ENCODE assay signal across 8 cellular contexts in the genomic region with DNA sequence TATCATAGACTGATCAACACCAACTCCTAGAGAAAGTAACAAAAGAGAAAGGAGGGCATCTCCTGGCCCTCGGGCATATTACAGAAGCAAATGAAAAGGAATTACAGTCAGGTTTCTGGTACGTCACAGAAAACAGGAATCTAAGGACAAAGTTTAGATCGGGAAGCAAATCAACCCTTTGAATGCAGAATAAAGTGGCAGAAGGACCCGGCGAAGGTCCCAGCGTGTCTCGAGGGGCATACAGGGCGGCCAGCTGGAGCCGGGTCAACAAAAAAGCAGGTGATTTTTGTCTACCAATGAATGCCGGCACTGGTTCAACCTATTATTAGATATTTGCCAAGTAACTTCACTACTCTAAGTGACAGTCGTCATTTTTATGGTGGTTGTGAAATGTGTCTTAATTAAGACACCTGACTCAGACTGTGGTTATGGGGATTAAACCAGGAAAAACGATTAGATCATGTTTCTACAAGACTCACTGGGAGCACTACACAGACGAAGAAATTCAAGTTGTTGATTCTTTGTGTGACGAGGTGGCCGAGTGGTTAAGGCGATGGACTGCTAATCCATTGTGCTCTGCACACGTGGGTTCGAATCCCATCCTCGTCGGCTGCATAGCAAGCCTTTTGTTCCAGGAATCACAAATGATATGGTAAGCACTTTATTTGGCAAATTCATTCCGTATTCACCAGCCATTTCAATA. TPM values are rescaled to one million over a fixed set of nuclear protein-coding genes. Genes with fewer than 3 reads are reported as not detected.
DNase-seq lines count a peak whose midpoint lies in the region; ATAC-seq and TF ChIP-seq lines count a peak whose summit lies in the region.

No MANE protein-coding gene starts in this region.

- H3K4me3 Mint-ChIP-seq in activated CD8-positive, alpha-beta T cell treated with anti-CD3 and anti-CD28 coated beads for 36 hours = peak overlapping the region; percentile 83

- CTCF ChIA-PET in activated CD8-positive, alpha-beta T cell treated with anti-CD3 and anti-CD28 coated beads for 36 hours (lab: Charles Lee) = interaction anchor here (1.4 kb wide), 1 partner anchor 143 kb away, joined by 3 read pairs; no protein-coding TSS in a partner anchor

- peak; percentile 58 for ATAC-seq in HG03039 (IDR thresholded peaks at IDR 0.05; ENCODE audit: unreplicated experiment)
- ATAC-seq in activated CD8-positive, alpha-beta T cell treated with anti-CD3 and anti-CD28 coated beads for 36 hours = peak; percentile 61
- ATAC-seq in GM19397 (IDR thresholded peaks at IDR 0.05; ENCODE audit: unreplicated experiment) = no peak

- intact Hi-C loops in activated CD8-positive, alpha-beta T cell treated with anti-CD3 and anti-CD28 coated beads for 36 hours (cut with micrococcal nuclease) = no loop called here

- DNase-seq in A172 (ENCODE audit: low spot score) (peak; percentile 90), GM12865 (ENCODE audit: low read depth) (peak; percentile 89), NCI-H226 (peak; percentile 63), fibroblast of the aortic adventitia (ENCODE audit: low read depth) (peak; percentile 91), pons (ENCODE audit: low spot score) (peak; percentile 58)
- peak; percentile 79 for DNase-seq in activated CD8-positive, alpha-beta T cell treated with anti-CD3 and anti-CD28 coated beads for 36 hours

- H3K4me1 Mint-ChIP-seq in activated CD8-positive, alpha-beta T cell treated with anti-CD3 and anti-CD28 coated beads for 36 hours (ENCODE audit: low read depth) = peaks cover 18% of the 10 kb centered on the region

- H3K9me3 Mint-ChIP-seq in activated CD8-positive, alpha-beta T cell treated with anti-CD3 and anti-CD28 coated beads for 36 hours = peaks cover 2% of the 10 kb centered on the region

- H3K27ac Mint-ChIP-seq in activated CD8-positive, alpha-beta T cell treated with anti-CD3 and anti-CD28 coated beads for 36 hours = no peak overlapping the region

- peaks cover 72% of the 10 kb centered on the region for H3K27me3 Mint-ChIP-seq in activated CD8-positive, alpha-beta T cell treated with anti-CD3 and anti-CD28 coated beads for 36 hours

- H3K4me3 ChIP-seq in GM12865 (ENCODE audit: low read depth, low read length) = peak overlapping the region; percentile 67
- peak overlapping the region; percentile 61 for H3K4me3 ChIP-seq in fibroblast of the aortic adventitia (ENCODE audit: low read depth, low read length)

- POLR2A ChIA-PET in activated CD8-positive, alpha-beta T cell treated with anti-CD3 and anti-CD28 coated beads for 36 hours (lab: Charles Lee) = no interaction called here

- no peaks in the 10 kb centered on the region for H3K36me3 Mint-ChIP-seq in activated CD8-positive, alpha-beta T cell treated with anti-CD3 and anti-CD28 coated beads for 36 hours (ENCODE audit: low read depth)

- no peak for TF ChIP-seq CTCF in GM12865 (IDR thresholded peaks at IDR 0.05; ENCODE audit: insufficient read depth, low read depth, low read length, missing control alignments)
- no peak for TF ChIP-seq CTCF in activated CD8-positive, alpha-beta T cell treated with anti-CD3 and anti-CD28 coated beads for 36 hours (IDR thresholded peaks at IDR 0.05)
- peak; percentile 4 for TF ChIP-seq CTCF in fibroblast of the aortic adventitia (IDR thresholded peaks at IDR 0.05; ENCODE audit: insufficient read depth, low read length)

RNA-seq across cellular contexts. Expression of a gene that starts 12.4 kb away (rescaled TPM):
- 14.0 and 17.0 TPM in 2 replicates for total RNA-seq in A172 (2014; rRNA removed; shearing (Covaris generic))
- total RNA-seq in activated CD8-positive, alpha-beta T cell treated with anti-CD3 and anti-CD28 coated beads for 36 hours = 1 to 10 TPM; 2.5 to 3.0 TPM
- total RNA-seq in fibroblast of the aortic adventitia (ENCODE audit: low replicate concordance) = 10.8 and 12.2 TPM in 2 replicates

RNA-seq across cellular contexts. Expression of a gene that starts 39.4 kb away (rescaled TPM):
- total RNA-seq in A172 (2014; rRNA removed; shearing (Covaris generic)) = 3.5 and 5.6 TPM in 2 replicates
- total RNA-seq in activated CD8-positive, alpha-beta T cell treated with anti-CD3 and anti-CD28 coated beads for 36 hours = 1 to 10 TPM; 3.5 to 3.6 TPM
- total RNA-seq in fibroblast of the aortic adventitia (ENCODE audit: low replicate concordance) = 5.9 and 8.3 TPM in 2 replicates

RNA-seq across cellular contexts. Expression of a gene that starts 46.4 kb away (rescaled TPM):
- not detected in 2 replicates for total RNA-seq in A172 (2014; rRNA removed; shearing (Covaris generic))
- total RNA-seq in activated CD8-positive, alpha-beta T cell treated with anti-CD3 and anti-CD28 coated beads for 36 hours = not detected
- total RNA-seq in fibroblast of the aortic adventitia (ENCODE audit: low replicate concordance) = 1.3 and 1.9 TPM in 2 replicates

RNA-seq across cellular contexts. Expression of a gene that starts 54.3 kb away (rescaled TPM):
- 16.9 and 18.7 TPM in 2 replicates for total RNA-seq in A172 (2014; rRNA removed; shearing (Covaris generic))
- 1 to 10 TPM; 3.6 to 3.8 TPM for total RNA-seq in activated CD8-positive, alpha-beta T cell treated with anti-CD3 and anti-CD28 coated beads for 36 hours
- total RNA-seq in fibroblast of the aortic adventitia (ENCODE audit: low replicate concordance) = 8.7 and 20.8 TPM in 2 replicates
